Comparison of ENCODE assay signal across 1 cellular context in genomic region chr22:26589367-26589844, GRCh38.
TF ChIP-seq lines count a peak whose summit lies in the region.

No MANE protein-coding gene starts in this region.

TF ChIP-seq in HepG2, 621 proteins besides CTCF, POLR2A, EP300 and RAD21 (continued from another document and continues in another):
- TF ChIP-seq ZNF691 (CRISPR knock-in tag; IDR thresholded peaks at IDR 0.05; ENCODE audit: borderline replicate concordance, low read depth) (no peak), ZSCAN29 (CRISPR knock-in tag; conservative IDR thresholded peaks at IDR 0.05) (no peak), ZNF550 (CRISPR knock-in tag; IDR thresholded peaks at IDR 0.05; ENCODE audit: borderline replicate concordance) (no peak), ZNF577 (CRISPR knock-in tag; IDR thresholded peaks at IDR 0.05; ENCODE audit: borderline replicate concordance, low read depth) (no peak), JUND (CRISPR knock-in tag; IDR thresholded peaks at IDR 0.05) (no peak), ZNF331 (CRISPR knock-in tag; IDR thresholded peaks at IDR 0.05) (no peak), ZSCAN12 (CRISPR knock-in tag; IDR thresholded peaks at IDR 0.05) (no peak), ZFP41 (CRISPR knock-in tag; IDR thresholded peaks at IDR 0.05; ENCODE audit: borderline replicate concordance) (no peak), DRAP1 (CRISPR knock-in tag; IDR thresholded peaks at IDR 0.05) (no peak), SP140L (CRISPR knock-in tag; IDR thresholded peaks at IDR 0.05; ENCODE audit: borderline replicate concordance) (no peak), EEA1 (CRISPR knock-in tag; IDR thresholded peaks at IDR 0.05; ENCODE audit: borderline replicate concordance) (peak; percentile 25; the same call in 1 of the 2 replicates), CCAR2 (optimal IDR thresholded peaks at IDR 0.05; ENCODE audit: low read depth, low read length) (no peak), ZNF33A (CRISPR knock-in tag; IDR thresholded peaks at IDR 0.05; ENCODE audit: borderline replicate concordance) (no peak), TRIM24 (CRISPR knock-in tag; IDR thresholded peaks at IDR 0.05) (no peak), ZBTB10 (CRISPR knock-in tag; IDR thresholded peaks at IDR 0.05; ENCODE audit: borderline replicate concordance) (0 out of 2 replicates have a peak, but pooled peaks have one; percentile 40), SIX4 (CRISPR knock-in tag; IDR thresholded peaks at IDR 0.05) (no peak), ZNF317 (CRISPR knock-in tag; IDR thresholded peaks at IDR 0.05) (no peak), CBX1 (IDR thresholded peaks at IDR 0.05; ENCODE audit: low read depth) (no peak), MTF2 (CRISPR knock-in tag; IDR thresholded peaks at IDR 0.05; ENCODE audit: borderline replicate concordance) (no peak), REST (IDR thresholded peaks at IDR 0.05; ENCODE audit: borderline replicate concordance in 1 of 2, low read depth in 1 of 2, low read length in 2 of 2) (no peak), TBX3 (IDR thresholded peaks at IDR 0.05; ENCODE audit: borderline replicate concordance) (0 out of 2 replicates have a peak, but pooled peaks have one; percentile 16), KDM5A (IDR thresholded peaks at IDR 0.05; ENCODE audit: borderline replicate concordance, low read length) (no peak), ISL2 (CRISPR knock-in tag; IDR thresholded peaks at IDR 0.05) (no peak), MXD3 (CRISPR knock-in tag; IDR thresholded peaks at IDR 0.05) (0 out of 2 replicates have a peak, but pooled peaks have one; percentile 15), ZNF615 (CRISPR knock-in tag; IDR thresholded peaks at IDR 0.05; ENCODE audit: borderline replicate concordance) (no peak), E2F5 (CRISPR knock-in tag; conservative IDR thresholded peaks at IDR 0.05) (no peak), ZNF781 (CRISPR knock-in tag; IDR thresholded peaks at IDR 0.05; ENCODE audit: borderline replicate concordance, not compliant biosample characterization) (no peak), SETDB1 (CRISPR knock-in tag; IDR thresholded peaks at IDR 0.05; ENCODE audit: borderline replicate concordance) (no peak), THYN1 (CRISPR knock-in tag; IDR thresholded peaks at IDR 0.05; ENCODE audit: borderline replicate concordance, low read depth) (no peak), HMGXB4 (CRISPR knock-in tag; IDR thresholded peaks at IDR 0.05; ENCODE audit: borderline replicate concordance in 1 of 2, low read depth in 1 of 2) (no peak), RCOR2 (CRISPR knock-in tag; IDR thresholded peaks at IDR 0.05) (no peak), PHF20 (CRISPR knock-in tag; IDR thresholded peaks at IDR 0.05) (no peak), MEF2D (CRISPR knock-in tag; IDR thresholded peaks at IDR 0.05) (no peak)
- TF ChIP-seq, protein P1, sequence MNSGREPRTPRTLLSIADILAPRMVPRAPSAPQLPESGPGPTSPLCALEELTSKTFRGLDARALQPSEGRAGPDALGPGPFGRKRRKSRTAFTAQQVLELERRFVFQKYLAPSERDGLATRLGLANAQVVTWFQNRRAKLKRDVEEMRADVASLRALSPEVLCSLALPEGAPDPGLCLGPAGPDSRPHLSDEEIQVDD (CRISPR knock-in tag; IDR thresholded peaks at IDR 0.05; ENCODE audit: borderline replicate concordance) = no peak
- TF ChIP-seq, protein P2, sequence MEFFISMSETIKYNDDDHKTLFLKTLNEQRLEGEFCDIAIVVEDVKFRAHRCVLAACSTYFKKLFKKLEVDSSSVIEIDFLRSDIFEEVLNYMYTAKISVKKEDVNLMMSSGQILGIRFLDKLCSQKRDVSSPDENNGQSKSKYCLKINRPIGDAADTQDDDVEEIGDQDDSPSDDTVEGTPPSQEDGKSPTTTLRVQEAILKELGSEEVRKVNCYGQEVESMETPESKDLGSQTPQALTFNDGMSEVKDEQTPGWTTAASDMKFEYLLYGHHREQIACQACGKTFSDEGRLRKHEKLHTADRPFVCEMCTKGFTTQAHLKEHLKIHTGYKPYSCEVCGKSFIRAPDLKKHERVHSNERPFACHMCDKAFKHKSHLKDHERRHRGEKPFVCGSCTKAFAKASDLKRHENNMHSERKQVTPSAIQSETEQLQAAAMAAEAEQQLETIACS (CRISPR knock-in tag; IDR thresholded peaks at IDR 0.05) = peak; percentile 23; the same call in 1 of the 2 replicates
- TF ChIP-seq, protein P3, sequence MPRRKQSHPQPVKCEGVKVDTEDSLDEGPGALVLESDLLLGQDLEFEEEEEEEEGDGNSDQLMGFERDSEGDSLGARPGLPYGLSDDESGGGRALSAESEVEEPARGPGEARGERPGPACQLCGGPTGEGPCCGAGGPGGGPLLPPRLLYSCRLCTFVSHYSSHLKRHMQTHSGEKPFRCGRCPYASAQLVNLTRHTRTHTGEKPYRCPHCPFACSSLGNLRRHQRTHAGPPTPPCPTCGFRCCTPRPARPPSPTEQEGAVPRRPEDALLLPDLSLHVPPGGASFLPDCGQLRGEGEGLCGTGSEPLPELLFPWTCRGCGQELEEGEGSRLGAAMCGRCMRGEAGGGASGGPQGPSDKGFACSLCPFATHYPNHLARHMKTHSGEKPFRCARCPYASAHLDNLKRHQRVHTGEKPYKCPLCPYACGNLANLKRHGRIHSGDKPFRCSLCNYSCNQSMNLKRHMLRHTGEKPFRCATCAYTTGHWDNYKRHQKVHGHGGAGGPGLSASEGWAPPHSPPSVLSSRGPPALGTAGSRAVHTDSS (CRISPR knock-in tag; conservative IDR thresholded peaks at IDR 0.05) = no peak
- TF ChIP-seq, protein P4, sequence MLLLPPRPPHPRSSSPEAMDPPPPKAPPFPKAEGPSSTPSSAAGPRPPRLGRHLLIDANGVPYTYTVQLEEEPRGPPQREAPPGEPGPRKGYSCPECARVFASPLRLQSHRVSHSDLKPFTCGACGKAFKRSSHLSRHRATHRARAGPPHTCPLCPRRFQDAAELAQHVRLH (CRISPR knock-in tag; IDR thresholded peaks at IDR 0.05; ENCODE audit: borderline replicate concordance, low read depth) = no peak
- TF ChIP-seq, protein P5, sequence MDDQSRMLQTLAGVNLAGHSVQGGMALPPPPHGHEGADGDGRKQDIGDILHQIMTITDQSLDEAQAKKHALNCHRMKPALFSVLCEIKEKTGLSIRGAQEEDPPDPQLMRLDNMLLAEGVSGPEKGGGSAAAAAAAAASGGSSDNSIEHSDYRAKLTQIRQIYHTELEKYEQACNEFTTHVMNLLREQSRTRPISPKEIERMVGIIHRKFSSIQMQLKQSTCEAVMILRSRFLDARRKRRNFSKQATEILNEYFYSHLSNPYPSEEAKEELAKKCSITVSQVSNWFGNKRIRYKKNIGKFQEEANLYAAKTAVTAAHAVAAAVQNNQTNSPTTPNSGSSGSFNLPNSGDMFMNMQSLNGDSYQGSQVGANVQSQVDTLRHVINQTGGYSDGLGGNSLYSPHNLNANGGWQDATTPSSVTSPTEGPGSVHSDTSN (CRISPR knock-in tag; IDR thresholded peaks at IDR 0.05; ENCODE audit: borderline replicate concordance) = no peak
